In the genomic region with DNA sequence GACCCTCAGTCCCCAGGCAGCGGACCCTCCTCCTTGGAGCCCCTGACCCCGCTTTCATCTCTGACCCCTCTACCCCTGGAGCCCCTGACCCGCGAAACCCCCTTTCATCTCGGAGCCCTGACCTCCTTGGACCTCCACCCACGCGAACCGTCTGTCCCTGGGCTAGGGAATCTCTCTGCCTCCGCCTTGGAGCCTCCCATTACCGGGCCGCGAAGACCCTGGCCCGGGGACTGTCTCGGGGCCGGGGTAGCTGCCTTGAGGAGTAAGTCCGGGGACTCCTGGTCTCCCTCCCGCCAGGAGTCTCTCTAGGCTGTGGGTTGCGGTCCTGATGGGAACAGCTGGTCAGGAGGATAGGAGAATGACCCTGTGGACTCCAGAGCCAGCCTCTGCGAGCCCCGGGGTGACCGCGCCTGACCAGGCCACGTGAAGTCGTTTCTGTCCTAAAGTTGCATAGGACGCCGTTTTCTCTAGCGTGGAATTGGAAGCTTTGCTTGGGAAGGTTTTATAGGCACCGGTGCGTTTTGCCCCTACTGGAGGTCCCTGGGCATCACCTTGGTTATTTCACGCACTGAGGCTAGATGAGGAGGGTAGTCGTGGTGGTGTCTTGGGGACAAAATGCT, we compare ENCODE assay signal across 8 cellular contexts. TPM values are rescaled to one million over a fixed set of nuclear protein-coding genes. Genes with fewer than 3 reads are reported as not detected.
DNase-seq lines count a peak whose midpoint lies in the region; ATAC-seq and TF ChIP-seq lines count a peak whose summit lies in the region.

No MANE protein-coding gene starts in this region.

- no peak for ATAC-seq in activated CD8-positive, alpha-beta T cell treated with anti-CD3 and anti-CD28 coated beads for 36 hours
- no peak for ATAC-seq in stimulated activated effector memory CD8-positive, alpha-beta T cell treated with anti-CD3 and anti-CD28 coated beads, Interleukin-12 subunit alpha, Interleukin-12 subunit beta, amount 100 ng/mL, for 72 hours
- ATAC-seq in GM21390 (IDR thresholded peaks at IDR 0.05; ENCODE audit: unreplicated experiment): no peak

- peaks cover 20% of the 10 kb centered on the region for H3K4me1 ChIP-seq in iPS-18a (ENCODE audit: control insufficient read depth, low read depth, low read length)

- peak overlapping the region; percentile 90 for H3K27ac Mint-ChIP-seq in activated CD8-positive, alpha-beta T cell treated with anti-CD3 and anti-CD28 coated beads for 36 hours
- peak overlapping the region; percentile 95 for H3K27ac Mint-ChIP-seq in stimulated activated effector memory CD8-positive, alpha-beta T cell treated with anti-CD3 and anti-CD28 coated beads, Interleukin-12 subunit alpha, Interleukin-12 subunit beta, amount 100 ng/mL, for 72 hours

- H3K27me3 ChIP-seq in iPS-18a (ENCODE audit: control insufficient read depth, insufficient read depth, low read length): peaks cover 37% of the 10 kb centered on the region

- H3K4me3 Mint-ChIP-seq in activated CD8-positive, alpha-beta T cell treated with anti-CD3 and anti-CD28 coated beads for 36 hours: peak overlapping the region; percentile 93
- H3K4me3 Mint-ChIP-seq in stimulated activated effector memory CD8-positive, alpha-beta T cell treated with anti-CD3 and anti-CD28 coated beads, Interleukin-12 subunit alpha, Interleukin-12 subunit beta, amount 100 ng/mL, for 72 hours: peak overlapping the region; percentile 94

- no peaks in the 10 kb centered on the region for H3K27me3 Mint-ChIP-seq in activated CD8-positive, alpha-beta T cell treated with anti-CD3 and anti-CD28 coated beads for 36 hours

- DNase-seq in 8988T (peak; percentile 67), T1000 (lab: John Stamatoyannopoulos, UW) (no peak)
- DNase-seq in activated CD8-positive, alpha-beta T cell treated with anti-CD3 and anti-CD28 coated beads for 36 hours: peak; percentile 36
- DNase-seq in stimulated activated effector memory CD8-positive, alpha-beta T cell treated with anti-CD3 and anti-CD28 coated beads, Interleukin-12 subunit alpha, Interleukin-12 subunit beta, amount 100 ng/mL, for 72 hours (ENCODE audit: low spot score in 2 of 2): no peak
- DNase-seq in activated CD4-positive, CD25-positive, alpha-beta regulatory T cell (lab: John Stamatoyannopoulos, UW): no peak

- CTCF ChIA-PET in activated CD8-positive, alpha-beta T cell treated with anti-CD3 and anti-CD28 coated beads for 36 hours (lab: Charles Lee): interaction anchor here (1.2 to 3.5 kb wide), 4 partner anchors 11 to 63 kb away, joined by 3 to 15 read pairs (median 4); no protein-coding TSS in a partner anchor

- H3K9me3 ChIP-seq in iPS-18a (ENCODE audit: control insufficient read depth, low read depth, low read length): no peaks in the 10 kb centered on the region

- H3K9me3 Mint-ChIP-seq in activated CD8-positive, alpha-beta T cell treated with anti-CD3 and anti-CD28 coated beads for 36 hours: no peaks in the 10 kb centered on the region
- H3K9me3 Mint-ChIP-seq in stimulated activated effector memory CD8-positive, alpha-beta T cell treated with anti-CD3 and anti-CD28 coated beads, Interleukin-12 subunit alpha, Interleukin-12 subunit beta, amount 100 ng/mL, for 72 hours: no peaks in the 10 kb centered on the region

- H3K9ac ChIP-seq in iPS-18a (ENCODE audit: low read length): peak overlapping the region; percentile 31

- peaks cover 3% of the 10 kb centered on the region for H3K36me3 Mint-ChIP-seq in activated CD8-positive, alpha-beta T cell treated with anti-CD3 and anti-CD28 coated beads for 36 hours (ENCODE audit: low read depth)
- peaks cover 6% of the 10 kb centered on the region for H3K36me3 Mint-ChIP-seq in stimulated activated effector memory CD8-positive, alpha-beta T cell treated with anti-CD3 and anti-CD28 coated beads, Interleukin-12 subunit alpha, Interleukin-12 subunit beta, amount 100 ng/mL, for 72 hours

- H3K4me3 ChIP-seq in GM12875 (ENCODE audit: low read depth, low read length): peak overlapping the region; percentile 62
- peak overlapping the region; percentile 69 for H3K4me3 ChIP-seq in iPS-18a (ENCODE audit: low read length)

- POLR2A ChIA-PET in activated CD8-positive, alpha-beta T cell treated with anti-CD3 and anti-CD28 coated beads for 36 hours (lab: Charles Lee): interaction anchor here (0.6 to 3.6 kb wide), 6 partner anchors 11 to 237 kb away, joined by 3 to 13 read pairs (median 4); a partner anchor contains a TSS

- H3K36me3 ChIP-seq in iPS-18a (ENCODE audit: control insufficient read depth, low read depth, low read length): no peaks in the 10 kb centered on the region

- H3K4me1 Mint-ChIP-seq in activated CD8-positive, alpha-beta T cell treated with anti-CD3 and anti-CD28 coated beads for 36 hours (ENCODE audit: low read depth): peaks cover 47% of the 10 kb centered on the region
- H3K4me1 Mint-ChIP-seq in stimulated activated effector memory CD8-positive, alpha-beta T cell treated with anti-CD3 and anti-CD28 coated beads, Interleukin-12 subunit alpha, Interleukin-12 subunit beta, amount 100 ng/mL, for 72 hours: peaks cover 58% of the 10 kb centered on the region

- no peak for TF ChIP-seq CTCF in GM12875 (IDR thresholded peaks at IDR 0.05; ENCODE audit: borderline replicate concordance, insufficient read depth, low read depth, low read length)
- TF ChIP-seq CTCF in activated CD8-positive, alpha-beta T cell treated with anti-CD3 and anti-CD28 coated beads for 36 hours (IDR thresholded peaks at IDR 0.05): peak; percentile 51

- no peak overlapping the region for H3K27ac ChIP-seq in iPS-18a (ENCODE audit: low read length)

- intact Hi-C loops in activated CD8-positive, alpha-beta T cell treated with anti-CD3 and anti-CD28 coated beads for 36 hours (cut with micrococcal nuclease): no loop called here

RNA-seq across cellular contexts. Expression of a gene that starts 0.8 kb away (rescaled TPM):
- 10 to 100 TPM; 34.7 to 36.3 TPM for total RNA-seq in activated CD8-positive, alpha-beta T cell treated with anti-CD3 and anti-CD28 coated beads for 36 hours

Comparison
In these comparisons a context has a peak if more than half of its experiments do, and no peak if none do; other contexts are left out.
1. DNase-seq: peak in 8988T (single experiment) and activated CD8-positive, alpha-beta T cell treated with anti-CD3 and anti-CD28 coated beads for 36 hours (single experiment); none in stimulated activated effector memory CD8-positive, alpha-beta T cell treated with anti-CD3 and anti-CD28 coated beads, Interleukin-12 subunit alpha, Interleukin-12 subunit beta, amount 100 ng/mL, for 72 hours (0 of 2), activated CD4-positive, CD25-positive, alpha-beta regulatory T cell (0 of 4) and T1000 (single experiment).